ENCODE assay signal across 16 cellular contexts in genomic region chr11:66625041-66625751, GRCh38. TPM values are rescaled to one million over a fixed set of nuclear protein-coding genes. Genes with fewer than 3 reads are reported as not detected.
DNase-seq lines count a peak whose midpoint lies in the region; ATAC-seq, FAIRE-seq and TF ChIP-seq lines count a peak whose summit lies in the region.
"Had no signal": no experiment of that assay in that cellular context is flagged by ENCODE, and none has a peak within 500 bp of the region (broad histone marks: within the 10 kb centered on the region; RNA-seq: fewer than 3 reads in every experiment).

No MANE protein-coding gene starts in this region.

- H3K4me3 Mint-ChIP-seq in glutamatergic neuron (ENCODE audit: unreplicated experiment) = peak overlapping the region; percentile 52
- H3K4me3 Mint-ChIP-seq in stimulated activated effector memory CD8-positive, alpha-beta T cell treated with anti-CD3 and anti-CD28 coated beads, Interleukin-12 subunit alpha, Interleukin-12 subunit beta, amount 100 ng/mL, for 72 hours = no peak overlapping the region

- H3K27ac ChIP-seq in K562 (ENCODE audit: extremely low read depth, low read depth, low read length) = no peak overlapping the region
- H3K27ac ChIP-seq in vagina = no peak overlapping the region

- no peak overlapping the region for H3K4me2 ChIP-seq in K562 (ENCODE audit: insufficient read depth, low read length)

- intact Hi-C loops in K562 (cut with micrococcal nuclease) = no loop called here
- intact Hi-C loops in vagina (cut with DNase I) = no loop called here

- DNase-seq in G401 (ENCODE audit: low spot score) (peak; percentile 80), K562 (ENCODE audit: extremely low read depth in 1 of 4, low spot score in 3 of 4) (no peak), glutamatergic neuron (no peak), NCI-H82 (lab: John Stamatoyannopoulos, UW) (no peak), vagina (ENCODE audit: extremely low spot score in 2 of 2) (no peak)
- no peak for DNase-seq in stimulated activated effector memory CD8-positive, alpha-beta T cell treated with anti-CD3 and anti-CD28 coated beads, Interleukin-12 subunit alpha, Interleukin-12 subunit beta, amount 100 ng/mL, for 72 hours (ENCODE audit: low spot score in 2 of 2)
- DNase-seq in effector CD4-positive, alpha-beta T cell = no peak
- DNase-seq: Caco-2, EL, MV-4-11, NCI-H1417, NCI-H2029, NCI-H2171, NCI-H446 treated with DMSO at 0.1 percent for 48 hours, OCI-M1, SHP77 treated with DMSO at 0.1 percent for 48 hours had no signal

- FAIRE-seq in K562 (lab: Jason Lieb, UNC) = no peak

- H3K9me3 ChIP-seq in K562 (replicated peaks; ENCODE audit: control insufficient read depth, insufficient read depth, low read depth, low read length) = no peaks in the 10 kb centered on the region
- no peaks in the 10 kb centered on the region for H3K9me3 ChIP-seq in vagina
- H3K9me3 ChIP-seq: Caco-2 had no signal

- peaks cover 7% of the 10 kb centered on the region for H3K27me3 Mint-ChIP-seq in glutamatergic neuron (ENCODE audit: unreplicated experiment)

- peaks cover 99% of the 10 kb centered on the region for H3K36me3 ChIP-seq in K562 (ENCODE audit: control insufficient read depth, insufficient read depth, low read length)
- H3K36me3 ChIP-seq in vagina = peaks cover 0 to 62% of the 10 kb centered on the region in 2 donors

- peaks cover 100% of the 10 kb centered on the region for H3K79me2 ChIP-seq in K562 (ENCODE audit: control insufficient read depth, insufficient read depth, low read length)

- no peak for TF ChIP-seq EP300 in K562 (IDR thresholded peaks at IDR 0.05; ENCODE audit: low read length)

- peaks cover 5% of the 10 kb centered on the region for H3K36me3 Mint-ChIP-seq in glutamatergic neuron (ENCODE audit: unreplicated experiment)
- H3K36me3 Mint-ChIP-seq in stimulated activated effector memory CD8-positive, alpha-beta T cell treated with anti-CD3 and anti-CD28 coated beads, Interleukin-12 subunit alpha, Interleukin-12 subunit beta, amount 100 ng/mL, for 72 hours = peaks cover 100% of the 10 kb centered on the region

- CTCF ChIA-PET in K562 (lab: Yijun Ruan, JAX; ENCODE audit: low intra/inter-chr PET ratio) = no interaction called here

- H3K4me3 ChIP-seq in K562 = no peak overlapping the region
- no peak overlapping the region for H3K4me3 ChIP-seq in vagina

- no peaks in the 10 kb centered on the region for H3K9me1 ChIP-seq in K562 (ENCODE audit: control insufficient read depth, insufficient read depth, low read length)

- H3K4me1 ChIP-seq in K562 (replicated peaks in 1 of 2; ENCODE audit: control insufficient read depth in 2 of 2, insufficient read depth in 2 of 2, low read length in 2 of 2) (peaks cover 5 to 16% of the 10 kb centered on the region in 2 experiments; a peak in 4 of 5 replicates), vagina (peaks cover 55% of the 10 kb centered on the region)
- H3K4me1 ChIP-seq: Caco-2 had no signal

- H3K9ac ChIP-seq in K562 (ENCODE audit: insufficient read depth in 1 of 2, low read depth in 2 of 2, low read length in 2 of 2) = no peak overlapping the region

- no peak for ATAC-seq in K562
- ATAC-seq in stimulated activated effector memory CD8-positive, alpha-beta T cell treated with anti-CD3 and anti-CD28 coated beads, Interleukin-12 subunit alpha, Interleukin-12 subunit beta, amount 100 ng/mL, for 72 hours = peak; percentile 5

- no peak for TF ChIP-seq CTCF in K562 (IDR thresholded peaks at IDR 0.05 in 2 of 3, conservative IDR thresholded peaks at IDR 0.05 in 1 of 3; ENCODE audit: insufficient read depth in 2 of 3, low read depth in 1 of 3, low read length in 3 of 3)
- TF ChIP-seq CTCF in glutamatergic neuron (IDR thresholded peaks at IDR 0.05; ENCODE audit: partially characterized antibody, unreplicated experiment) = no peak
- no peak for TF ChIP-seq CTCF in vagina (IDR thresholded peaks at IDR 0.05)

- in situ Hi-C loops in G401 (cut with HindIII; ENCODE audit: low sequenced_read_pairs) = no loop called here
- in situ Hi-C loops in K562 (cut with MboI) = no loop called here

- H2AFZ ChIP-seq in K562 (ENCODE audit: low read depth, low read length) = no peak overlapping the region

- H3K9me3 Mint-ChIP-seq in glutamatergic neuron (ENCODE audit: unreplicated experiment) = peaks cover 8% of the 10 kb centered on the region
- no peaks in the 10 kb centered on the region for H3K9me3 Mint-ChIP-seq in stimulated activated effector memory CD8-positive, alpha-beta T cell treated with anti-CD3 and anti-CD28 coated beads, Interleukin-12 subunit alpha, Interleukin-12 subunit beta, amount 100 ng/mL, for 72 hours

- no TSS peak for BruUV-seq in K562 (replicated peaks; lab: Mats Ljungman, UMichigan)

- TF ChIP-seq RAD21 in K562 (CRISPR knock-in tag; conservative IDR thresholded peaks at IDR 0.05 in 1 of 2, IDR thresholded peaks at IDR 0.05 in 1 of 2) = no peak

- peaks cover 34% of the 10 kb centered on the region for H3K4me1 Mint-ChIP-seq in glutamatergic neuron (ENCODE audit: low read depth, unreplicated experiment)
- H3K4me1 Mint-ChIP-seq in stimulated activated effector memory CD8-positive, alpha-beta T cell treated with anti-CD3 and anti-CD28 coated beads, Interleukin-12 subunit alpha, Interleukin-12 subunit beta, amount 100 ng/mL, for 72 hours = peaks cover 71% of the 10 kb centered on the region

- TF ChIP-seq POLR2A in K562 (conservative IDR thresholded peaks at IDR 0.05) = no peak
- TF ChIP-seq POLR2A in vagina (IDR thresholded peaks at IDR 0.05) = no peak

- H3K27me3 ChIP-seq in K562 (ENCODE audit: control insufficient read depth in 2 of 2, insufficient read depth in 2 of 2, low read length in 2 of 2) (no peaks in the 10 kb centered on the region), vagina (no peaks in the 10 kb centered on the region)

- POLR2A ChIA-PET in K562 (lab: Yijun Ruan, JAX) = interaction anchor here (0.9 to 26.4 kb wide), 4 partner anchors 3 to 115 kb away, joined by 4 to 387 read pairs (median 196); partner anchors contain the start of genes BBS1, RBM14 and RBM4

- WGBS in K562 (ENCODE audit: insufficient coverage, low coverage, missing lambda C conversion rate) = over 99% methylated on average over 23 of the region's 26 CpGs

- peak overlapping the region; percentile 97 for H3K27ac Mint-ChIP-seq in glutamatergic neuron (ENCODE audit: unreplicated experiment)
- H3K27ac Mint-ChIP-seq in stimulated activated effector memory CD8-positive, alpha-beta T cell treated with anti-CD3 and anti-CD28 coated beads, Interleukin-12 subunit alpha, Interleukin-12 subunit beta, amount 100 ng/mL, for 72 hours = peak overlapping the region; percentile 48

- peaks cover 50% of the 10 kb centered on the region for H4K20me1 ChIP-seq in K562 (replicated peaks; ENCODE audit: control insufficient read depth, insufficient read depth, low read length)

RNA-seq across cellular contexts. Expression of gene RBM14, which starts 8.8 kb away (rescaled TPM):
- total RNA-seq in G401 (2014; rRNA removed; shearing (Covaris generic)) = 47.7 and 68.8 TPM in 2 replicates
- total RNA-seq in K562 (2011; cell fraction: chromatin; rRNA removed; ENCODE audit: low replicate concordance) = 275 and 353 TPM in 2 replicates
- 200 and 204 TPM in 2 replicates for total RNA-seq in K562 (2011; cell fraction: nucleolus; rRNA removed)
- total RNA-seq in K562 (2011; cell fraction: nucleoplasm; rRNA removed) = 221 and 253 TPM in 2 replicates
- total RNA-seq in K562 (2014; rRNA removed) = 50.3 and 67.3 TPM in 2 replicates
- 39.7 and 42.5 TPM in 2 replicates for total RNA-seq in K562 (2014; rRNA removed; fragmentation: Illumina TruSeq; extraction: Trizol)
- 42.6 and 46.2 TPM in 2 replicates for total RNA-seq in K562 (2015; rRNA removed; fragmentation: Illumina TruSeq; extraction: Trizol)
- total RNA-seq in K562 (2021) = 131 and 141 TPM in 2 replicates
- polyA plus RNA-seq in K562 (2011; rRNA removed) = 23.3 and 46.7 TPM in 2 replicates
- polyA plus RNA-seq in K562 (2011; cell fraction: cytosol; rRNA removed) = 41.1 and 79.3 TPM in 2 replicates
- 74.4 and 101 TPM in 2 replicates for polyA plus RNA-seq in K562 (2011; cell fraction: nucleus; rRNA removed)
- 52.3 and 93.5 TPM in 2 replicates for polyA plus RNA-seq in K562 (2012)
- 44.8 and 57.8 TPM in 2 replicates for polyA plus RNA-seq in K562 (2014; fragmentation: Illumina TruSeq; extraction: Trizol)
- 1 to 10 TPM; 5.5 to 8.9 TPM for polyA plus RNA-seq in K562 (2014; fragmentation: Nextera tagmentation; extraction: Ambion mirVana)
- 48.6 and 50.6 TPM in 2 replicates for polyA plus RNA-seq in K562 (2014; rRNA removed)
- polyA minus RNA-seq in K562 (2011; rRNA and poly(A)+ RNA removed) = 26.5 and 27.7 TPM in 2 replicates
- 54.7 and 65.2 TPM in 2 replicates for polyA minus RNA-seq in K562 (2011; cell fraction: cytosol; rRNA and poly(A)+ RNA removed)
- polyA minus RNA-seq in K562 (2011; cell fraction: nucleus; rRNA and poly(A)+ RNA removed) = 47.8 and 57.0 TPM in 2 replicates
- total RNA-seq in glutamatergic neuron (ENCODE audit: unreplicated experiment) = 89.2 TPM
- total RNA-seq in vagina = 34.9 TPM

RNA-seq across cellular contexts. Expression of gene RBM4, which starts 13.3 kb away (rescaled TPM):
- 513 and 534 TPM in 2 replicates for total RNA-seq in G401 (2014; rRNA removed; shearing (Covaris generic))
- 223 and 345 TPM in 2 replicates for total RNA-seq in K562 (2011; cell fraction: chromatin; rRNA removed; ENCODE audit: low replicate concordance)
- total RNA-seq in K562 (2011; cell fraction: nucleolus; rRNA removed) = 143 and 146 TPM in 2 replicates
- 228 and 300 TPM in 2 replicates for total RNA-seq in K562 (2011; cell fraction: nucleoplasm; rRNA removed)
- total RNA-seq in K562 (2014; rRNA removed) (81.6 and 109 TPM in 2 replicates), K562 (2014; rRNA removed; fragmentation: Illumina TruSeq; extraction: Trizol) (118 and 120 TPM in 2 replicates), K562 (2015; rRNA removed; fragmentation: Illumina TruSeq; extraction: Trizol) (111 and 112 TPM in 2 replicates), K562 (2021) (116 and 120 TPM in 2 replicates), glutamatergic neuron (ENCODE audit: unreplicated experiment) (244 TPM), vagina (61.1 TPM)
- polyA plus RNA-seq in K562 (2011; rRNA removed) (177 and 207 TPM in 2 replicates), K562 (2014; fragmentation: Illumina TruSeq; extraction: Trizol) (115 and 122 TPM in 2 replicates), K562 (2014; fragmentation: Nextera tagmentation; extraction: Ambion mirVana) (100 to 1,000 TPM; 223 to 233 TPM), K562 (2014; rRNA removed) (131 and 146 TPM in 2 replicates)
- polyA plus RNA-seq in K562 (2011; cell fraction: cytosol; rRNA removed) = 239 and 259 TPM in 2 replicates
- polyA plus RNA-seq in K562 (2011; cell fraction: nucleus; rRNA removed) = 128 and 204 TPM in 2 replicates
- 109 and 163 TPM in 2 replicates for polyA plus RNA-seq in K562 (2012)
- polyA minus RNA-seq in K562 (2011; rRNA and poly(A)+ RNA removed) = 352 and 358 TPM in 2 replicates
- polyA minus RNA-seq in K562 (2011; cell fraction: cytosol; rRNA and poly(A)+ RNA removed) = 50.7 and 53.3 TPM in 2 replicates
- 67.7 and 120 TPM in 2 replicates for polyA minus RNA-seq in K562 (2011; cell fraction: nucleus; rRNA and poly(A)+ RNA removed)

RNA-seq across cellular contexts. Expression of gene CCS, which starts 32.2 kb away (rescaled TPM):
- 181 and 230 TPM in 2 replicates for total RNA-seq in G401 (2014; rRNA removed; shearing (Covaris generic))
- total RNA-seq in K562 (2011; cell fraction: chromatin; rRNA removed; ENCODE audit: low replicate concordance) = 99.9 and 207 TPM in 2 replicates
- 128 and 140 TPM in 2 replicates for total RNA-seq in K562 (2011; cell fraction: nucleolus; rRNA removed)
- 100 and 106 TPM in 2 replicates for total RNA-seq in K562 (2011; cell fraction: nucleoplasm; rRNA removed)
- total RNA-seq in K562 (2014; rRNA removed) (28.3 and 31.0 TPM in 2 replicates), K562 (2014; rRNA removed; fragmentation: Illumina TruSeq; extraction: Trizol) (14.1 and 15.9 TPM in 2 replicates), K562 (2015; rRNA removed; fragmentation: Illumina TruSeq; extraction: Trizol) (23.3 and 26.8 TPM in 2 replicates), K562 (2021) (30.5 and 31.6 TPM in 2 replicates), glutamatergic neuron (ENCODE audit: unreplicated experiment) (65.1 TPM), vagina (42.5 TPM)
- polyA plus RNA-seq in K562 (2011; rRNA removed) (33.1 and 47.0 TPM in 2 replicates), K562 (2014; fragmentation: Illumina TruSeq; extraction: Trizol) (18.7 and 23.7 TPM in 2 replicates), K562 (2014; fragmentation: Nextera tagmentation; extraction: Ambion mirVana) (1 to 10 TPM; 1.1 to 3.0 TPM), K562 (2014; rRNA removed) (46.6 and 46.8 TPM in 2 replicates)
- 37.8 and 37.9 TPM in 2 replicates for polyA plus RNA-seq in K562 (2011; cell fraction: cytosol; rRNA removed)
- 174 and 231 TPM in 2 replicates for polyA plus RNA-seq in K562 (2011; cell fraction: nucleus; rRNA removed)
- 35.9 and 57.0 TPM in 2 replicates for polyA plus RNA-seq in K562 (2012)
- 16.0 and 18.3 TPM in 2 replicates for polyA minus RNA-seq in K562 (2011; rRNA and poly(A)+ RNA removed)
- 15.1 and 19.8 TPM in 2 replicates for polyA minus RNA-seq in K562 (2011; cell fraction: cytosol; rRNA and poly(A)+ RNA removed)
- polyA minus RNA-seq in K562 (2011; cell fraction: nucleus; rRNA and poly(A)+ RNA removed) = 27.5 and 28.9 TPM in 2 replicates

RNA-seq across cellular contexts. Expression of gene CCDC87, which starts 32.3 kb away (rescaled TPM):
- total RNA-seq in G401 (2014; rRNA removed; shearing (Covaris generic)) = 0.07 and 0.37 TPM in 2 replicates
- total RNA-seq in K562 (2011; cell fraction: chromatin; rRNA removed; ENCODE audit: low replicate concordance) = 1.0 and 1.9 TPM in 2 replicates
- 1.3 and 1.7 TPM in 2 replicates for total RNA-seq in K562 (2011; cell fraction: nucleolus; rRNA removed)
- 0.99 and 1.4 TPM in 2 replicates for total RNA-seq in K562 (2011; cell fraction: nucleoplasm; rRNA removed)
- 0.09 and 0.33 TPM in 2 replicates for total RNA-seq in K562 (2014; rRNA removed)
- total RNA-seq in K562 (2014; rRNA removed; fragmentation: Illumina TruSeq; extraction: Trizol) = 0.13 and 0.18 TPM in 2 replicates
- total RNA-seq in K562 (2015; rRNA removed; fragmentation: Illumina TruSeq; extraction: Trizol) = 0.25 and 0.30 TPM in 2 replicates
- 0.40 and 0.44 TPM in 2 replicates for total RNA-seq in K562 (2021)
- 0.06 and 0.12 TPM in 2 replicates for polyA plus RNA-seq in K562 (2011; rRNA removed)
- 0.09 and 0.10 TPM in 2 replicates for polyA plus RNA-seq in K562 (2011; cell fraction: cytosol; rRNA removed)
- polyA plus RNA-seq in K562 (2011; cell fraction: nucleus; rRNA removed) = 0.18 and 0.26 TPM in 2 replicates
- polyA plus RNA-seq in K562 (2012) = 0.11 and 0.20 TPM in 2 replicates
- 0.12 and 0.33 TPM in 2 replicates for polyA plus RNA-seq in K562 (2014; fragmentation: Illumina TruSeq; extraction: Trizol)
- polyA plus RNA-seq in K562 (2014; fragmentation: Nextera tagmentation; extraction: Ambion mirVana) = under 1 TPM in 1 of 2 experiments, not detected in 1; 0.03 TPM
- 0.12 TPM in 1 of 2 replicates, not detected in the other for polyA plus RNA-seq in K562 (2014; rRNA removed)
- 0.21 and 0.32 TPM in 2 replicates for polyA minus RNA-seq in K562 (2011; rRNA and poly(A)+ RNA removed)
- polyA minus RNA-seq in K562 (2011; cell fraction: cytosol; rRNA and poly(A)+ RNA removed) = 0.46 TPM in 1 of 2 replicates, not detected in the other
- 0.40 and 1.00 TPM in 2 replicates for polyA minus RNA-seq in K562 (2011; cell fraction: nucleus; rRNA and poly(A)+ RNA removed)
- total RNA-seq in glutamatergic neuron (ENCODE audit: unreplicated experiment) = 0.51 TPM
- total RNA-seq in vagina = 0.74 TPM

RNA-seq across cellular contexts. Expression of gene RBM4B, which starts 52.5 kb away (rescaled TPM):
- total RNA-seq in G401 (2014; rRNA removed; shearing (Covaris generic)) = 4.1 and 13.0 TPM in 2 replicates
- total RNA-seq in K562 (2011; cell fraction: chromatin; rRNA removed; ENCODE audit: low replicate concordance) = 71.9 and 81.9 TPM in 2 replicates
- 44.4 and 49.7 TPM in 2 replicates for total RNA-seq in K562 (2011; cell fraction: nucleolus; rRNA removed)
- total RNA-seq in K562 (2011; cell fraction: nucleoplasm; rRNA removed) = 60.9 and 75.6 TPM in 2 replicates
- total RNA-seq in K562 (2014; rRNA removed) (14.6 and 16.1 TPM in 2 replicates), K562 (2014; rRNA removed; fragmentation: Illumina TruSeq; extraction: Trizol) (18.8 and 19.9 TPM in 2 replicates), K562 (2015; rRNA removed; fragmentation: Illumina TruSeq; extraction: Trizol) (23.3 and 23.8 TPM in 2 replicates), K562 (2021) (16.9 and 17.8 TPM in 2 replicates), glutamatergic neuron (ENCODE audit: unreplicated experiment) (61.2 TPM), vagina (17.4 TPM)
- polyA plus RNA-seq in K562 (2011; rRNA removed) (39.5 and 39.9 TPM in 2 replicates), K562 (2014; fragmentation: Illumina TruSeq; extraction: Trizol) (22.4 and 23.7 TPM in 2 replicates), K562 (2014; fragmentation: Nextera tagmentation; extraction: Ambion mirVana) (10 to 100 TPM; 29.7 to 32.3 TPM), K562 (2014; rRNA removed) (31.7 and 33.0 TPM in 2 replicates)
- polyA plus RNA-seq in K562 (2011; cell fraction: cytosol; rRNA removed) = 21.2 and 30.5 TPM in 2 replicates
- 108 and 136 TPM in 2 replicates for polyA plus RNA-seq in K562 (2011; cell fraction: nucleus; rRNA removed)
- 19.0 and 22.8 TPM in 2 replicates for polyA plus RNA-seq in K562 (2012)
- polyA minus RNA-seq in K562 (2011; rRNA and poly(A)+ RNA removed) = 25.3 and 29.5 TPM in 2 replicates
- 7.0 and 8.5 TPM in 2 replicates for polyA minus RNA-seq in K562 (2011; cell fraction: cytosol; rRNA and poly(A)+ RNA removed)
- 18.6 and 29.1 TPM in 2 replicates for polyA minus RNA-seq in K562 (2011; cell fraction: nucleus; rRNA and poly(A)+ RNA removed)
